Comparison of ENCODE assay signal across 26 cellular contexts in genomic region chr1:53987880-53988279, GRCh38. TPM values are rescaled to one million over a fixed set of nuclear protein-coding genes. Genes with fewer than 3 reads are reported as not detected.
DNase-seq lines count a peak whose midpoint lies in the region; ATAC-seq and TF ChIP-seq lines count a peak whose summit lies in the region.
"Had no signal": no experiment of that assay in that cellular context is flagged by ENCODE, and none has a peak within 500 bp of the region (broad histone marks: within the 10 kb centered on the region; RNA-seq: fewer than 3 reads in every experiment).

No MANE protein-coding gene starts in this region.

- H3K27me3 Mint-ChIP-seq in CD4-positive, alpha-beta T cell, result no peaks in the 10 kb centered on the region

- no peaks in the 10 kb centered on the region for H3K36me3 ChIP-seq in gastrocnemius medialis
- H3K36me3 ChIP-seq: left lung, uterus had no signal

- POLR2A ChIA-PET in CD4-positive, alpha-beta T cell (lab: Charles Lee), result no interaction called here

- H3K27ac Mint-ChIP-seq in CD4-positive, alpha-beta T cell, result peak overlapping the region; percentile 38
- H3K27ac Mint-ChIP-seq: activated T-helper 2 cell treated with anti-CD3 and anti-CD28 coated beads, Interferon-gamma antibody, Interleukin-2, Interleukin-4, amounts not matched to agents 10 μg/mL and 5 μg/mL and 100 μg/mL, durations not matched to agents 14 hours and 24 hours and 36 hours had no signal

- no peak for TF ChIP-seq CTCF in CD4-positive, alpha-beta T cell (IDR thresholded peaks at IDR 0.05)
- TF ChIP-seq CTCF in foreskin keratinocyte (conservative IDR thresholded peaks at IDR 0.05) (no peak), gastrocnemius medialis (IDR thresholded peaks at IDR 0.05 in 4 of 5, conservative IDR thresholded peaks at IDR 0.05 in 1 of 5) (no peak)

- H3K4me3 ChIP-seq in gastrocnemius medialis, result no peak overlapping the region
- H3K4me3 ChIP-seq: A549; BLaER1 treated with 17β-estradiol and CSF1 and Interleukin-3, amounts not matched to agents 10 nM and 100 nM; left lung; psoas muscle; smooth muscle cell; uterus had no signal

- intact Hi-C loops in CD4-positive, alpha-beta T cell (cut with DNase I, micrococcal nuclease), result no loop called here
- intact Hi-C loops in gastrocnemius medialis (cut with DNase I; ENCODE audit: low total_unique reads), result no loop called here
- intact Hi-C loops in Right ventricle myocardium inferior (cut with DNase I), result no loop called here

- no peaks in the 10 kb centered on the region for H3K36me3 Mint-ChIP-seq in CD4-positive, alpha-beta T cell (ENCODE audit: low read depth)

- no peak for TF ChIP-seq POLR2A in gastrocnemius medialis (IDR thresholded peaks at IDR 0.05)

- ATAC-seq in activated CD4-positive, CD25-positive, alpha-beta regulatory T cell treated with anti-CD3 and anti-CD28 coated beads, Interleukin-2, amount 50 U/mL, for 24 hours, result peak; percentile 28 to 70
- no peak for ATAC-seq in CD4-positive, alpha-beta T cell (ENCODE audit: poor library complexity)
- ATAC-seq in foreskin keratinocyte (peak; percentile 36), gastrocnemius medialis (no peak), Right ventricle myocardium inferior (no peak)
- ATAC-seq: A549, left lung, psoas muscle had no signal

- no peak overlapping the region for H3K4me3 Mint-ChIP-seq in CD4-positive, alpha-beta T cell
- H3K4me3 Mint-ChIP-seq: neural crest cell had no signal

- no peaks in the 10 kb centered on the region for H3K9me3 Mint-ChIP-seq in CD4-positive, alpha-beta T cell
- H3K9me3 Mint-ChIP-seq: activated T-helper 2 cell treated with anti-CD3 and anti-CD28 coated beads, Interferon-gamma antibody, Interleukin-2, Interleukin-4, amounts not matched to agents 10 μg/mL and 5 μg/mL and 100 μg/mL, durations not matched to agents 14 hours and 24 hours and 36 hours; neural crest cell had no signal

- H3K4me1 Mint-ChIP-seq in CD4-positive, alpha-beta T cell (ENCODE audit: low read depth), result peaks cover 29% of the 10 kb centered on the region

- in situ Hi-C loops in gastrocnemius medialis (cut with MboI; ENCODE audit: low sequenced_read_pairs in 4 of 4), result no loop called here

- no peaks in the 10 kb centered on the region for H3K4me1 ChIP-seq in foreskin keratinocyte
- no peaks in the 10 kb centered on the region for H3K4me1 ChIP-seq in gastrocnemius medialis
- H3K4me1 ChIP-seq: A549, left lung, psoas muscle, uterus had no signal

- no peaks in the 10 kb centered on the region for H3K9me3 ChIP-seq in CD4-positive, alpha-beta T cell (ENCODE audit: control insufficient read depth, low read length)
- no peaks in the 10 kb centered on the region for H3K9me3 ChIP-seq in gastrocnemius medialis
- H3K9me3 ChIP-seq: A549, psoas muscle, uterus had no signal

- CTCF ChIA-PET in CD4-positive, alpha-beta T cell (lab: Charles Lee), result no interaction called here

- no peak for DNase-seq in activated CD4-positive, CD25-positive, alpha-beta regulatory T cell treated with anti-CD3 and anti-CD28 coated beads, Interleukin-2, amount 50 U/mL, for 72 hours
- DNase-seq in CD4-positive, alpha-beta T cell, result no peak
- DNase-seq in NCI-H226, result peak; percentile 51
- no peak for DNase-seq in foreskin keratinocyte
- DNase-seq in gastrocnemius medialis, result no peak
- DNase-seq in Right ventricle myocardium inferior (ENCODE audit: missing footprints), result no peak
- DNase-seq in effector CD4-positive, alpha-beta T cell, result no peak
- DNase-seq: activated CD4-positive, alpha-beta T cell treated with anti-CD3 and anti-CD28 coated beads, Interleukin-2, amount 50 U/mL, for 4 hours; caudate nucleus; DMS 273 treated with DMSO at 0.1 percent for 48 hours; glutamatergic neuron; left lung; NCI-H1092; NCI-H2081; NCI-H524; psoas muscle; SIG-M5; stimulated activated CD4-positive, alpha-beta T cell treated with anti-CD3 and anti-CD28 coated beads, Interleukin-4, amount 100 ng/mL, for 4 hours; uterus had no signal

- no peak overlapping the region for H3K27ac ChIP-seq in CD4-positive, alpha-beta T cell (ENCODE audit: low read depth, low read length)
- H3K27ac ChIP-seq in foreskin keratinocyte (no peak overlapping the region), gastrocnemius medialis (no peak overlapping the region)
- H3K27ac ChIP-seq: A549; BLaER1 treated with 17β-estradiol and CSF1 and Interleukin-3, amounts not matched to agents 10 nM and 100 nM; left lung; psoas muscle; uterus had no signal

- H3K27me3 ChIP-seq in CD4-positive, alpha-beta T cell (ENCODE audit: control insufficient read depth, insufficient read depth, low read length), result no peaks in the 10 kb centered on the region
- H3K27me3 ChIP-seq in foreskin keratinocyte (no peaks in the 10 kb centered on the region), gastrocnemius medialis (no peaks in the 10 kb centered on the region)
- H3K27me3 ChIP-seq: BLaER1 treated with 17β-estradiol and CSF1 and Interleukin-3, amounts not matched to agents 10 nM and 100 nM; left lung; uterus had no signal

RNA-seq across cellular contexts. Expression of gene LDLRAD1, which starts 30.1 kb away (rescaled TPM):
- not detected for total RNA-seq in CD4-positive, alpha-beta T cell
- not detected in 2 replicates for total RNA-seq in foreskin keratinocyte
- polyA plus RNA-seq in foreskin keratinocyte, result not detected in 2 replicates
- not detected for total RNA-seq in gastrocnemius medialis
- total RNA-seq in Right ventricle myocardium inferior, result not detected
- total RNA-seq: activated T-helper 2 cell treated with anti-CD3 and anti-CD28 coated beads, Interferon-gamma antibody, Interleukin-2, Interleukin-4, amounts not matched to agents 10 μg/mL and 5 μg/mL and 100 μg/mL, durations not matched to agents 14 hours and 24 hours and 36 hours; mononuclear cell; neural crest cell; psoas muscle; smooth muscle cell had no signal
- polyA plus RNA-seq: psoas muscle, smooth muscle cell had no signal

RNA-seq across cellular contexts. Expression of gene LRRC42, which starts 41.7 kb away (rescaled TPM):
- total RNA-seq in CD4-positive, alpha-beta T cell, result 1 to 10 TPM; 3.9 to 5.0 TPM
- 53.9 and 71.2 TPM in 2 replicates for total RNA-seq in foreskin keratinocyte
- polyA plus RNA-seq in foreskin keratinocyte, result 52.0 and 71.4 TPM in 2 replicates
- total RNA-seq in gastrocnemius medialis, result 10 to 100 TPM; 11.4 to 17.8 (median 14.6) TPM
- 13.8 TPM for total RNA-seq in Right ventricle myocardium inferior

RNA-seq across cellular contexts. Expression of gene IFT25, which starts 42.4 kb away (rescaled TPM):
- 10 to 100 TPM; 12.7 to 13.9 TPM for total RNA-seq in CD4-positive, alpha-beta T cell
- total RNA-seq in foreskin keratinocyte, result 35.2 and 42.3 TPM in 2 replicates
- 49.5 and 55.5 TPM in 2 replicates for polyA plus RNA-seq in foreskin keratinocyte
- 1 to 10 TPM; 2.4 to 9.1 (median 2.9) TPM for total RNA-seq in gastrocnemius medialis
- 11.9 TPM for total RNA-seq in Right ventricle myocardium inferior

Comparison
In these comparisons a context has a peak if more than half of its experiments do, and no peak if none do; other contexts are left out.
1. ATAC-seq: peak in activated CD4-positive, CD25-positive, alpha-beta regulatory T cell treated with anti-CD3 and anti-CD28 coated beads, Interleukin-2, amount 50 U/mL, for 24 hours (2 of 2) and foreskin keratinocyte (single experiment); none in CD4-positive, alpha-beta T cell (single experiment), gastrocnemius medialis (0 of 2) and Right ventricle myocardium inferior (single experiment).